In the genomic region with DNA sequence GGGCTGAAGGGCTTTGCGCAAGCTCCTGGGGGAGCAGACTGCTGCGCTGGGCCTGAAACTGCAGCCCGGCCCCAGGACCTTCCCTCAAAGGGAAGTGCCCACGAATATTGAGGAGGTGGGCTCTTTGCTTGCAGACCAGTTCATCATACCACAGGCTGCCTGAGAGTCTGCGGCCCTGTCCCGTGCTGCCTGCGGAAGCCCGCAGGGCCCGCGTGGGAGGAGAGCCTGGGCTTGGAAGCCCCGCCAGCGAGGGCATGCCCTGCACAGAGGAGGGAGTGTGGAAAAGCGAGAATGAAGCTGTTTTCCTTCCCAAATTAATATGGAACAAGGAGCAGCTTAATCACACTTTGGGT, we compare ENCODE assay signal across 8 cellular contexts.
DNase-seq lines count a peak whose midpoint lies in the region; ATAC-seq and TF ChIP-seq lines count a peak whose summit lies in the region.
"Had no signal": no experiment of that assay in that cellular context is flagged by ENCODE, and none has a peak within 500 bp of the region (broad histone marks: within the 10 kb centered on the region; RNA-seq: fewer than 3 reads in every experiment).

No MANE protein-coding gene starts in this region.

- no peak overlapping the region for H3K27ac Mint-ChIP-seq in H9
- no peak overlapping the region for H3K27ac Mint-ChIP-seq in WTC11
- H3K27ac Mint-ChIP-seq in glutamatergic neuron (ENCODE audit: unreplicated experiment), result no peak overlapping the region

- no peak overlapping the region for H3K4ac ChIP-seq in H9 (ENCODE audit: low read depth, low read length)

- no peaks in the 10 kb centered on the region for H3K27me3 ChIP-seq in H9 (ENCODE audit: insufficient read depth, low read length)
- H3K27me3 ChIP-seq in smooth muscle cell (ENCODE audit: low read depth), result no peaks in the 10 kb centered on the region

- no peak overlapping the region for H2BK20ac ChIP-seq in H9 (ENCODE audit: low read depth, low read length, poor library complexity, severe bottlenecking)

- H3K23ac ChIP-seq in H9 (ENCODE audit: insufficient read length, low read depth, low read length), result no peak overlapping the region

- H4K20me1 ChIP-seq in H9 (ENCODE audit: control insufficient read depth, insufficient read depth, insufficient read length), result no peaks in the 10 kb centered on the region
- no peaks in the 10 kb centered on the region for H4K20me1 ChIP-seq in smooth muscle cell (ENCODE audit: low read depth)

- H2BK12ac ChIP-seq in H9 (ENCODE audit: insufficient read length, low read depth, low read length), result no peak overlapping the region

- H2BK15ac ChIP-seq in H9 (ENCODE audit: low read depth, low read length), result no peak overlapping the region

- no peak overlapping the region for H4K8ac ChIP-seq in H9 (replicated peaks; ENCODE audit: insufficient read length, low read depth, low read length)

- no peaks in the 10 kb centered on the region for H3K79me1 ChIP-seq in H9 (ENCODE audit: insufficient read depth, low read depth, low read length, poor library complexity, severe bottlenecking)

- H3K9ac ChIP-seq in H9 (ENCODE audit: extremely low read depth, insufficient read length, low read length) (no peak overlapping the region), smooth muscle cell (ENCODE audit: low read depth) (no peak overlapping the region)

- H3K4me1 ChIP-seq in H9 (ENCODE audit: insufficient read depth, low read length) (no peaks in the 10 kb centered on the region), smooth muscle cell (ENCODE audit: low read depth) (no peaks in the 10 kb centered on the region)

- ATAC-seq in WTC11 (peak; percentile 12), GM21737 (IDR thresholded peaks at IDR 0.05; ENCODE audit: unreplicated experiment) (no peak)

- H2AFZ ChIP-seq in H9 (ENCODE audit: low read length), result no peak overlapping the region
- no peak overlapping the region for H2AFZ ChIP-seq in smooth muscle cell (ENCODE audit: low read depth)

- H3F3A ChIP-seq in smooth muscle cell (ENCODE audit: low read depth), result no peaks in the 10 kb centered on the region

- H3K4me3 Mint-ChIP-seq in H9 (peak overlapping the region; percentile 53 to 76), WTC11 (peak overlapping the region; percentile 67), glutamatergic neuron (ENCODE audit: unreplicated experiment) (peak overlapping the region; percentile 70)

- H3K36me3 Mint-ChIP-seq in H9 (ENCODE audit: insufficient read depth in 1 of 3, low read depth in 3 of 3) (no peaks in the 10 kb centered on the region), WTC11 (no peaks in the 10 kb centered on the region), glutamatergic neuron (ENCODE audit: unreplicated experiment) (no peaks in the 10 kb centered on the region)

- no peaks in the 10 kb centered on the region for H3K23me2 ChIP-seq in H9 (ENCODE audit: insufficient read length, low read depth, low read length, poor library complexity, severe bottlenecking)

- peaks cover 20 to 28% of the 10 kb centered on the region in 2 experiments for H3K4me1 Mint-ChIP-seq in H9
- peaks cover 33% of the 10 kb centered on the region for H3K4me1 Mint-ChIP-seq in WTC11
- peaks cover 2% of the 10 kb centered on the region for H3K4me1 Mint-ChIP-seq in glutamatergic neuron (ENCODE audit: low read depth, unreplicated experiment)

- CTCF ChIA-PET in WTC11 (lab: Charles Lee), result interaction anchor here (0.7 to 6.2 kb wide), 2 partner anchors 32 to 285 kb away, joined by 4 to 80 read pairs; no protein-coding TSS in a partner anchor

- in situ Hi-C loops in KBM-7 (cut with MboI; ENCODE audit: low pct_unique_long_range_greater_than_20kb, low sequenced_read_pairs), result no loop called here

- H3K56ac ChIP-seq in H9 (ENCODE audit: insufficient read length, low read depth, low read length), result no peak overlapping the region

- H3K27me3 Mint-ChIP-seq in H9 (ENCODE audit: low read depth), result peaks cover 20% of the 10 kb centered on the region
- peaks cover 13% of the 10 kb centered on the region for H3K27me3 Mint-ChIP-seq in WTC11 (ENCODE audit: low read depth)
- peaks cover 4% of the 10 kb centered on the region for H3K27me3 Mint-ChIP-seq in glutamatergic neuron (ENCODE audit: unreplicated experiment)

- no peaks in the 10 kb centered on the region for H3K79me2 ChIP-seq in H9 (ENCODE audit: insufficient read depth, low read length)
- H3K79me2 ChIP-seq in smooth muscle cell (ENCODE audit: low read depth), result no peaks in the 10 kb centered on the region

- H4K91ac ChIP-seq in H9 (ENCODE audit: insufficient read length, low read depth, low read length), result no peak overlapping the region

- H3K9me3 Mint-ChIP-seq in H9 (no peaks in the 10 kb centered on the region), WTC11 (no peaks in the 10 kb centered on the region), glutamatergic neuron (ENCODE audit: unreplicated experiment) (peaks cover 10% of the 10 kb centered on the region)

- no peaks in the 10 kb centered on the region for H3K36me3 ChIP-seq in smooth muscle cell (ENCODE audit: low read depth)

- H3K9me3 ChIP-seq in H9 (ENCODE audit: control insufficient read depth, low read depth, low read length) (no peaks in the 10 kb centered on the region), smooth muscle cell (replicated peaks; ENCODE audit: low read depth) (no peaks in the 10 kb centered on the region)

- no peak for DNase-seq in H9
- no peak for DNase-seq in WTC11 (ENCODE audit: low spot score)
- DNase-seq in glutamatergic neuron, result no peak
- DNase-seq in smooth muscle cell (lab: John Stamatoyannopoulos, UW; ENCODE audit: unreplicated experiment), result no peak
- no peak for DNase-seq in KBM-7
- no peak for DNase-seq in NCI-H1694 treated with DMSO at 0.1 percent for 48 hours (lab: John Stamatoyannopoulos, UW)
- DNase-seq: NCI-H1105 treated with DMSO at 0.1 percent for 48 hours had no signal

- H2BK120ac ChIP-seq in H9 (ENCODE audit: low read depth, low read length, poor library complexity, severe bottlenecking), result no peak overlapping the region

- no peak overlapping the region for H4K5ac ChIP-seq in H9 (ENCODE audit: insufficient read length, low read depth, low read length)

- H3K4me3 ChIP-seq in smooth muscle cell, result peak overlapping the region; percentile 67

- H3K14ac ChIP-seq in H9 (ENCODE audit: insufficient read depth, low read length), result no peak overlapping the region

- WGBS in H9 (ENCODE audit: extremely low coverage, insufficient read length, low lambda C conversion rate), result no CpG with 5 or more reads among the region's 13 CpGs
- 88% methylated on average over 13 of the region's 13 CpGs for WGBS in smooth muscle cell (ENCODE audit: low lambda C conversion rate)

- TF ChIP-seq CTCF in H9 (conservative IDR thresholded peaks at IDR 0.05), result no peak
- TF ChIP-seq CTCF in WTC11 (IDR thresholded peaks at IDR 0.05), result no peak
- TF ChIP-seq CTCF in glutamatergic neuron (IDR thresholded peaks at IDR 0.05; ENCODE audit: partially characterized antibody, unreplicated experiment), result no peak
- TF ChIP-seq CTCF in smooth muscle cell (IDR thresholded peaks at IDR 0.05; ENCODE audit: borderline replicate concordance, insufficient read depth, poor library complexity, severe bottlenecking), result no peak

- no peak overlapping the region for H3K18ac ChIP-seq in H9 (ENCODE audit: insufficient read length, low read depth, low read length)

- no peak overlapping the region for H2AK5ac ChIP-seq in H9 (ENCODE audit: insufficient read length, low read length)

- H3K27ac ChIP-seq in H9 (ENCODE audit: insufficient read length, low read depth, low read length), result no peak overlapping the region
- H3K27ac ChIP-seq in smooth muscle cell (ENCODE audit: low read depth), result no peak overlapping the region

- POLR2A ChIA-PET in WTC11 (lab: Charles Lee), result no interaction called here

- H3T11ph ChIP-seq in H9 (ENCODE audit: low read length), result no peak overlapping the region

- H2BK5ac ChIP-seq in H9 (ENCODE audit: insufficient read length, low read length), result no peak overlapping the region

- H3K4me2 ChIP-seq in H9 (ENCODE audit: insufficient read depth, insufficient read length, low read length), result no peak overlapping the region
- peak overlapping the region; percentile 58 for H3K4me2 ChIP-seq in smooth muscle cell

TF ChIP-seq in WTC11, 78 proteins besides CTCF, POLR2A, EP300 and RAD21:
- no peak for TF ChIP-seq HMGA2 (CRISPR knock-in tag; IDR thresholded peaks at IDR 0.05)
- peak; percentile 95 for TF ChIP-seq ZNF121 (CRISPR knock-in tag; IDR thresholded peaks at IDR 0.05)
